Comparison of ENCODE assay signal across 1 cellular context in the genomic region with DNA sequence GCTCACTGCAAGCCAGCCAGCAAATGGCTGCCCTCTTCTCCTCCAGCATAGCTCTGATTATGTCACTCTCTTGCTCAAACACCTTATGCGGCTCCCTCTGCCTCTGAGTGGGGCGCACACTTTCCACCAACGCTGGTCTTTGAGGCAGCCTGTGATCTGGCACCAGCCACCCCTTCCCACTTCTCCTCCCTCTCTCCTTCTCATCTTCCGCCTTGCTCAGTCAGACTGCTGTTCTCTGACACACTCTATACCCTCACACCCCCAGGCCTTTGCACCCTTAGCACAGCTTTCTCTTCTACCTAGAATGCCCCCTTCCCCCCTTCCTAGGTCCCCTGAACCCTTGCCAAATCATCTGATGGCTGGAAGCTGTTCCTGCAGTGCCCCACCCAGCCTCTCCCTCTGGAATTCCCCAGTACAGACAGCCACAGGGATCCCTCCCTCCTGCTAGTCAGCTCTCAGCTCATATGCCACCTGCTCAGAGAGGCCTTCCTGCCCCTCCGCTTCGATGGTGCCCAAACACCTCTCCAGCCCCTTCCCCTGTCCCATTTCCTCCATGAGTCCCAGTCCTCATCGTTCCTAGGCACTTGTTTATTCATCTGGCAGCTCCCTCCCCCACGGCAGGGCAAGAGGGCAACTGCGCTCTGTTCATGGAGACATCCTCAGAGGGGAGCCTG.
A peak's percentile ranks its signal among the peaks of the same experiment; 100 is the strongest.
TF ChIP-seq lines count a peak whose summit lies in the region.

No MANE protein-coding gene starts in this region.

TF ChIP-seq in HEK293, 187 proteins besides CTCF, POLR2A, EP300 and RAD21 (continued from another document and continues in another):
- TF ChIP-seq ZNF121 (tag by site-specific recombination; IDR thresholded peaks at IDR 0.05) (no peak), SALL2 (tag by site-specific recombination; IDR thresholded peaks at IDR 0.05; ENCODE audit: borderline replicate concordance) (no peak), ZBTB48 (tag by site-specific recombination; IDR thresholded peaks at IDR 0.05) (no peak), SP7 (tag by site-specific recombination; IDR thresholded peaks at IDR 0.05) (no peak), ZNF24 (tag by site-specific recombination; IDR thresholded peaks at IDR 0.05) (no peak), SCRT2 (tag by site-specific recombination; IDR thresholded peaks at IDR 0.05) (no peak), WT1 (tag by site-specific recombination; IDR thresholded peaks at IDR 0.05) (no peak), ZBTB17 (tag by site-specific recombination; IDR thresholded peaks at IDR 0.05) (0 out of 2 replicates have a peak, but pooled peaks have one; percentile 44), RBAK (tag by site-specific recombination; IDR thresholded peaks at IDR 0.05) (no peak), SP2 (tag by site-specific recombination; IDR thresholded peaks at IDR 0.05) (no peak; the same call in 1 of the 2 replicates), HOXC10 (CRISPR knock-in tag; IDR thresholded peaks at IDR 0.05) (no peak), ZNF239 (tag by site-specific recombination; IDR thresholded peaks at IDR 0.05) (no peak), ZNF548 (tag by site-specific recombination; IDR thresholded peaks at IDR 0.05) (no peak), KLF1 (tag by site-specific recombination; IDR thresholded peaks at IDR 0.05) (peak; percentile 84), GFI1B (tag by site-specific recombination; IDR thresholded peaks at IDR 0.05) (no peak), ZNF16 (tag by site-specific recombination; IDR thresholded peaks at IDR 0.05; ENCODE audit: low read depth) (peak; percentile 62; the same call in 1 of the 2 replicates), ZNF549 (tag by site-specific recombination; IDR thresholded peaks at IDR 0.05) (no peak), ZNF585B (tag by site-specific recombination; IDR thresholded peaks at IDR 0.05) (no peak), MEIS1 (CRISPR knock-in tag; IDR thresholded peaks at IDR 0.05; ENCODE audit: borderline replicate concordance) (no peak), OSR2 (tag by site-specific recombination; IDR thresholded peaks at IDR 0.05) (no peak), ZSCAN16 (tag by site-specific recombination; IDR thresholded peaks at IDR 0.05) (no peak), SETDB1 (IDR thresholded peaks at IDR 0.05; ENCODE audit: insufficient read length, low read length) (no peak), BCL11B (tag by site-specific recombination; IDR thresholded peaks at IDR 0.05; ENCODE audit: low read depth) (no peak), GLIS2 (tag by site-specific recombination; IDR thresholded peaks at IDR 0.05) (peak; percentile 33; the same call in 1 of the 2 replicates), ZNF350 (tag by site-specific recombination; IDR thresholded peaks at IDR 0.05) (no peak), ZNF2 (tag by site-specific recombination; IDR thresholded peaks at IDR 0.05) (no peak), ZBTB7A (tag by site-specific recombination; IDR thresholded peaks at IDR 0.05; ENCODE audit: low read depth) (no peak), ZNF521 (tag by site-specific recombination; IDR thresholded peaks at IDR 0.05) (no peak), ZNF530 (tag by site-specific recombination; IDR thresholded peaks at IDR 0.05; ENCODE audit: low read depth) (no peak), ZNF274 (IDR thresholded peaks at IDR 0.05; ENCODE audit: low read length) (no peak), ZNF274 (tag by site-specific recombination; IDR thresholded peaks at IDR 0.05; ENCODE audit: borderline replicate concordance) (no peak), ZNF155 (tag by site-specific recombination; IDR thresholded peaks at IDR 0.05) (no peak), ZNF48 (tag by site-specific recombination; IDR thresholded peaks at IDR 0.05) (no peak), ZNF416 (tag by site-specific recombination; IDR thresholded peaks at IDR 0.05) (no peak), ZIC2 (tag by site-specific recombination; IDR thresholded peaks at IDR 0.05) (peak; percentile 75), KLF7 (tag by site-specific recombination; IDR thresholded peaks at IDR 0.05; ENCODE audit: borderline replicate concordance) (no peak), ZNF664 (tag by site-specific recombination; IDR thresholded peaks at IDR 0.05) (no peak), ZSCAN30 (tag by site-specific recombination; IDR thresholded peaks at IDR 0.05) (no peak), ZNF302 (tag by site-specific recombination; IDR thresholded peaks at IDR 0.05; ENCODE audit: low read depth) (no peak)
- TF ChIP-seq, protein P1, sequence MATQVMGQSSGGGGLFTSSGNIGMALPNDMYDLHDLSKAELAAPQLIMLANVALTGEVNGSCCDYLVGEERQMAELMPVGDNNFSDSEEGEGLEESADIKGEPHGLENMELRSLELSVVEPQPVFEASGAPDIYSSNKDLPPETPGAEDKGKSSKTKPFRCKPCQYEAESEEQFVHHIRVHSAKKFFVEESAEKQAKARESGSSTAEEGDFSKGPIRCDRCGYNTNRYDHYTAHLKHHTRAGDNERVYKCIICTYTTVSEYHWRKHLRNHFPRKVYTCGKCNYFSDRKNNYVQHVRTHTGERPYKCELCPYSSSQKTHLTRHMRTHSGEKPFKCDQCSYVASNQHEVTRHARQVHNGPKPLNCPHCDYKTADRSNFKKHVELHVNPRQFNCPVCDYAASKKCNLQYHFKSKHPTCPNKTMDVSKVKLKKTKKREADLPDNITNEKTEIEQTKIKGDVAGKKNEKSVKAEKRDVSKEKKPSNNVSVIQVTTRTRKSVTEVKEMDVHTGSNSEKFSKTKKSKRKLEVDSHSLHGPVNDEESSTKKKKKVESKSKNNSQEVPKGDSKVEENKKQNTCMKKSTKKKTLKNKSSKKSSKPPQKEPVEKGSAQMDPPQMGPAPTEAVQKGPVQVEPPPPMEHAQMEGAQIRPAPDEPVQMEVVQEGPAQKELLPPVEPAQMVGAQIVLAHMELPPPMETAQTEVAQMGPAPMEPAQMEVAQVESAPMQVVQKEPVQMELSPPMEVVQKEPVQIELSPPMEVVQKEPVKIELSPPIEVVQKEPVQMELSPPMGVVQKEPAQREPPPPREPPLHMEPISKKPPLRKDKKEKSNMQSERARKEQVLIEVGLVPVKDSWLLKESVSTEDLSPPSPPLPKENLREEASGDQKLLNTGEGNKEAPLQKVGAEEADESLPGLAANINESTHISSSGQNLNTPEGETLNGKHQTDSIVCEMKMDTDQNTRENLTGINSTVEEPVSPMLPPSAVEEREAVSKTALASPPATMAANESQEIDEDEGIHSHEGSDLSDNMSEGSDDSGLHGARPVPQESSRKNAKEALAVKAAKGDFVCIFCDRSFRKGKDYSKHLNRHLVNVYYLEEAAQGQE (tag by site-specific recombination; IDR thresholded peaks at IDR 0.05), result no peak
- TF ChIP-seq, protein P2, sequence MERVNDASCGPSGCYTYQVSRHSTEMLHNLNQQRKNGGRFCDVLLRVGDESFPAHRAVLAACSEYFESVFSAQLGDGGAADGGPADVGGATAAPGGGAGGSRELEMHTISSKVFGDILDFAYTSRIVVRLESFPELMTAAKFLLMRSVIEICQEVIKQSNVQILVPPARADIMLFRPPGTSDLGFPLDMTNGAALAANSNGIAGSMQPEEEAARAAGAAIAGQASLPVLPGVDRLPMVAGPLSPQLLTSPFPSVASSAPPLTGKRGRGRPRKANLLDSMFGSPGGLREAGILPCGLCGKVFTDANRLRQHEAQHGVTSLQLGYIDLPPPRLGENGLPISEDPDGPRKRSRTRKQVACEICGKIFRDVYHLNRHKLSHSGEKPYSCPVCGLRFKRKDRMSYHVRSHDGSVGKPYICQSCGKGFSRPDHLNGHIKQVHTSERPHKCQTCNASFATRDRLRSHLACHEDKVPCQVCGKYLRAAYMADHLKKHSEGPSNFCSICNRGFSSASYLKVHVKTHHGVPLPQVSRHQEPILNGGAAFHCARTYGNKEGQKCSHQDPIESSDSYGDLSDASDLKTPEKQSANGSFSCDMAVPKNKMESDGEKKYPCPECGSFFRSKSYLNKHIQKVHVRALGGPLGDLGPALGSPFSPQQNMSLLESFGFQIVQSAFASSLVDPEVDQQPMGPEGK (tag by site-specific recombination; IDR thresholded peaks at IDR 0.05), result peak; percentile 64
- TF ChIP-seq, protein P3, sequence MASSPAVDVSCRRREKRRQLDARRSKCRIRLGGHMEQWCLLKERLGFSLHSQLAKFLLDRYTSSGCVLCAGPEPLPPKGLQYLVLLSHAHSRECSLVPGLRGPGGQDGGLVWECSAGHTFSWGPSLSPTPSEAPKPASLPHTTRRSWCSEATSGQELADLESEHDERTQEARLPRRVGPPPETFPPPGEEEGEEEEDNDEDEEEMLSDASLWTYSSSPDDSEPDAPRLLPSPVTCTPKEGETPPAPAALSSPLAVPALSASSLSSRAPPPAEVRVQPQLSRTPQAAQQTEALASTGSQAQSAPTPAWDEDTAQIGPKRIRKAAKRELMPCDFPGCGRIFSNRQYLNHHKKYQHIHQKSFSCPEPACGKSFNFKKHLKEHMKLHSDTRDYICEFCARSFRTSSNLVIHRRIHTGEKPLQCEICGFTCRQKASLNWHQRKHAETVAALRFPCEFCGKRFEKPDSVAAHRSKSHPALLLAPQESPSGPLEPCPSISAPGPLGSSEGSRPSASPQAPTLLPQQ (tag by site-specific recombination; IDR thresholded peaks at IDR 0.05), result no peak
- TF ChIP-seq, protein P4, sequence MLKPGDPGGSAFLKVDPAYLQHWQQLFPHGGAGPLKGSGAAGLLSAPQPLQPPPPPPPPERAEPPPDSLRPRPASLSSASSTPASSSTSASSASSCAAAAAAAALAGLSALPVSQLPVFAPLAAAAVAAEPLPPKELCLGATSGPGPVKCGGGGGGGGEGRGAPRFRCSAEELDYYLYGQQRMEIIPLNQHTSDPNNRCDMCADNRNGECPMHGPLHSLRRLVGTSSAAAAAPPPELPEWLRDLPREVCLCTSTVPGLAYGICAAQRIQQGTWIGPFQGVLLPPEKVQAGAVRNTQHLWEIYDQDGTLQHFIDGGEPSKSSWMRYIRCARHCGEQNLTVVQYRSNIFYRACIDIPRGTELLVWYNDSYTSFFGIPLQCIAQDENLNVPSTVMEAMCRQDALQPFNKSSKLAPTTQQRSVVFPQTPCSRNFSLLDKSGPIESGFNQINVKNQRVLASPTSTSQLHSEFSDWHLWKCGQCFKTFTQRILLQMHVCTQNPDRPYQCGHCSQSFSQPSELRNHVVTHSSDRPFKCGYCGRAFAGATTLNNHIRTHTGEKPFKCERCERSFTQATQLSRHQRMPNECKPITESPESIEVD (tag by site-specific recombination; IDR thresholded peaks at IDR 0.05), result no peak
- TF ChIP-seq, protein P5, sequence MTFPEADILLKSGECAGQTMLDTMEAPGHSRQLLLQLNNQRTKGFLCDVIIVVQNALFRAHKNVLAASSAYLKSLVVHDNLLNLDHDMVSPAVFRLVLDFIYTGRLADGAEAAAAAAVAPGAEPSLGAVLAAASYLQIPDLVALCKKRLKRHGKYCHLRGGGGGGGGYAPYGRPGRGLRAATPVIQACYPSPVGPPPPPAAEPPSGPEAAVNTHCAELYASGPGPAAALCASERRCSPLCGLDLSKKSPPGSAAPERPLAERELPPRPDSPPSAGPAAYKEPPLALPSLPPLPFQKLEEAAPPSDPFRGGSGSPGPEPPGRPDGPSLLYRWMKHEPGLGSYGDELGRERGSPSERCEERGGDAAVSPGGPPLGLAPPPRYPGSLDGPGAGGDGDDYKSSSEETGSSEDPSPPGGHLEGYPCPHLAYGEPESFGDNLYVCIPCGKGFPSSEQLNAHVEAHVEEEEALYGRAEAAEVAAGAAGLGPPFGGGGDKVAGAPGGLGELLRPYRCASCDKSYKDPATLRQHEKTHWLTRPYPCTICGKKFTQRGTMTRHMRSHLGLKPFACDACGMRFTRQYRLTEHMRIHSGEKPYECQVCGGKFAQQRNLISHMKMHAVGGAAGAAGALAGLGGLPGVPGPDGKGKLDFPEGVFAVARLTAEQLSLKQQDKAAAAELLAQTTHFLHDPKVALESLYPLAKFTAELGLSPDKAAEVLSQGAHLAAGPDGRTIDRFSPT (tag by site-specific recombination; IDR thresholded peaks at IDR 0.05), result no peak
- TF ChIP-seq, protein P6, sequence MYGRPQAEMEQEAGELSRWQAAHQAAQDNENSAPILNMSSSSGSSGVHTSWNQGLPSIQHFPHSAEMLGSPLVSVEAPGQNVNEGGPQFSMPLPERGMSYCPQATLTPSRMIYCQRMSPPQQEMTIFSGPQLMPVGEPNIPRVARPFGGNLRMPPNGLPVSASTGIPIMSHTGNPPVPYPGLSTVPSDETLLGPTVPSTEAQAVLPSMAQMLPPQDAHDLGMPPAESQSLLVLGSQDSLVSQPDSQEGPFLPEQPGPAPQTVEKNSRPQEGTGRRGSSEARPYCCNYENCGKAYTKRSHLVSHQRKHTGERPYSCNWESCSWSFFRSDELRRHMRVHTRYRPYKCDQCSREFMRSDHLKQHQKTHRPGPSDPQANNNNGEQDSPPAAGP (tag by site-specific recombination; IDR thresholded peaks at IDR 0.05), result 0 out of 2 replicates have a peak, but pooled peaks have one; percentile 43
- TF ChIP-seq, protein P7, sequence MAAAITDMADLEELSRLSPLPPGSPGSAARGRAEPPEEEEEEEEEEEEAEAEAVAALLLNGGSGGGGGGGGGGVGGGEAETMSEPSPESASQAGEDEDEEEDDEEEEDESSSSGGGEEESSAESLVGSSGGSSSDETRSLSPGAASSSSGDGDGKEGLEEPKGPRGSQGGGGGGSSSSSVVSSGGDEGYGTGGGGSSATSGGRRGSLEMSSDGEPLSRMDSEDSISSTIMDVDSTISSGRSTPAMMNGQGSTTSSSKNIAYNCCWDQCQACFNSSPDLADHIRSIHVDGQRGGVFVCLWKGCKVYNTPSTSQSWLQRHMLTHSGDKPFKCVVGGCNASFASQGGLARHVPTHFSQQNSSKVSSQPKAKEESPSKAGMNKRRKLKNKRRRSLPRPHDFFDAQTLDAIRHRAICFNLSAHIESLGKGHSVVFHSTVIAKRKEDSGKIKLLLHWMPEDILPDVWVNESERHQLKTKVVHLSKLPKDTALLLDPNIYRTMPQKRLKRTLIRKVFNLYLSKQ (tag by site-specific recombination; IDR thresholded peaks at IDR 0.05; ENCODE audit: borderline replicate concordance), result no peak
- TF ChIP-seq, protein P8, sequence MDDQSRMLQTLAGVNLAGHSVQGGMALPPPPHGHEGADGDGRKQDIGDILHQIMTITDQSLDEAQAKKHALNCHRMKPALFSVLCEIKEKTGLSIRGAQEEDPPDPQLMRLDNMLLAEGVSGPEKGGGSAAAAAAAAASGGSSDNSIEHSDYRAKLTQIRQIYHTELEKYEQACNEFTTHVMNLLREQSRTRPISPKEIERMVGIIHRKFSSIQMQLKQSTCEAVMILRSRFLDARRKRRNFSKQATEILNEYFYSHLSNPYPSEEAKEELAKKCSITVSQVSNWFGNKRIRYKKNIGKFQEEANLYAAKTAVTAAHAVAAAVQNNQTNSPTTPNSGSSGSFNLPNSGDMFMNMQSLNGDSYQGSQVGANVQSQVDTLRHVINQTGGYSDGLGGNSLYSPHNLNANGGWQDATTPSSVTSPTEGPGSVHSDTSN (CRISPR knock-in tag; IDR thresholded peaks at IDR 0.05), result no peak
- TF ChIP-seq, protein P9, sequence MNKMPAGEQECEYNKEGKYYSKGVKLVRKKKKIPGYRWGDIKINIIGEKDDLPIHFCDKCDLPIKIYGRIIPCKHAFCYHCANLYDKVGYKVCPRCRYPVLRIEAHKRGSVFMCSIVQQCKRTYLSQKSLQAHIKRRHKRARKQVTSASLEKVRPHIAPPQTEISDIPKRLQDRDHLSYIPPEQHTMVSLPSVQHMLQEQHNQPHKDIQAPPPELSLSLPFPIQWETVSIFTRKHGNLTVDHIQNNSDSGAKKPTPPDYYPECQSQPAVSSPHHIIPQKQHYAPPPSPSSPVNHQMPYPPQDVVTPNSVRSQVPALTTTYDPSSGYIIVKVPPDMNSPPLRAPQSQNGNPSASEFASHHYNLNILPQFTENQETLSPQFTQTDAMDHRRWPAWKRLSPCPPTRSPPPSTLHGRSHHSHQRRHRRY (tag by site-specific recombination; IDR thresholded peaks at IDR 0.05), result no peak
